Comparison of ENCODE assay signal across 7 cellular contexts in the genomic region with DNA sequence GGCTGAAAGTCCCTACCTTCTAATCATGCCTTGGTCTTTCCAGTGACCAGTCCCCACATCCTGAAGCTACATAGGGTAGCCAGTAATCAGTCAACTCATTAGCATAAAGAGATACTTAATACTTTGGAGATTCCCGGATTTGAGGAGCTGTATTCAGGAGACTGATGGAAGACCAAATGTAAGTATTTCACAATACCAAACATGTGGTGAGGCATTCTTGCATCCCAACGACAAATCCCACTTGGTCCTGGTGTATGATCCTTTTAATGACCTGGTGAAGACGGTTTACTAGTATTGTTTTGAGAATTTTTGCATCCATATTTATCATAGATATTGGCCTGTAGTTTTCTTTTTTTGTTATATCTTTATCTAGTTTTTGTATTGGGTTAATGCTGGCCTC.
"Had no signal": no experiment of that assay in that cellular context is flagged by ENCODE, and none has a peak within 500 bp of the region (broad histone marks: within the 10 kb centered on the region; RNA-seq: fewer than 3 reads in every experiment).

No MANE protein-coding gene starts in this region.

- H2AFZ ChIP-seq: GM23338 had no signal

- H3K36me3 ChIP-seq: HAP-1 had no signal

- H3K4me2 ChIP-seq: GM23338 had no signal

- H3K4me3 ChIP-seq: GM23338, HAP-1 had no signal

- DNase-seq: H7, HFFc6, KG1 had no signal

- H3K4me1 ChIP-seq: HAP-1 had no signal

- ATAC-seq: GM23338, HCT116 had no signal

- H3K27ac ChIP-seq: HL-60 had no signal

- H3K9me3 ChIP-seq: HAP-1 had no signal
